ENCODE assay signal across 8 cellular contexts in the genomic region with DNA sequence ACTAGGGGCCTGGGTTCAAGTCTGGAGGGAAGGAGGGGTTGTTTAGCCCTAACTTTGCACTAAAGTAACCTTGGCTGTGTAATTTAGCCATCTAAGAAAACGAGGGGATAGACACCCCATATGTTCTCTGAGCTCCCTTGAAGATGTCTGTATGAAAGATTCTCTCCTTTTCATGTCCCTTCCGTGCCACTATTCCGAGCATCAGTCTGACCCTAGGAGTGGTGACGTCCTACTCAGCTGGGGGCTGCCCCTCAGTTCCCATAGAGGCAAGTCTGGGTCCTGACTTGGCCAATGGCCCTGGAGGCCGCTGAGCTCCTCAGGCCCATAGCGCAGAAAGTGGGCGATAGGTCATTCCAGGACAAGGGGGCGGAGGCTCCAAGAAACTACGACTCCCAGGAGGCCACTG. TPM values are rescaled to one million over a fixed set of nuclear protein-coding genes. Genes with fewer than 3 reads are reported as not detected.
DNase-seq lines count a peak whose midpoint lies in the region; ATAC-seq and TF ChIP-seq lines count a peak whose summit lies in the region.

No MANE protein-coding gene starts in this region.

- H3K27ac ChIP-seq in right lobe of liver (peak overlapping the region; percentile 51 to 69 (median 69)), tibial nerve (peak overlapping the region; percentile 82 to 96 (median 92))

- 44% methylated on average over 1 of the region's 9 CpGs for WGBS in right lobe of liver (ENCODE audit: insufficient coverage, low coverage, low lambda C conversion rate, missing lambda C conversion rate)
- WGBS in tibial nerve, 2 donors = 22 to 23% methylated on average over 4 to 9 of the region's 9 CpGs

- H3K4me1 Mint-ChIP-seq in activated T-cell treated with anti-CD3 and anti-CD28 coated beads, Interleukin-2, amount 50 U/mL, for 24 hours (ENCODE audit: low read depth) = peaks cover 31% of the 10 kb centered on the region

- no peak for TF ChIP-seq CTCF in astrocyte of the cerebellum (IDR thresholded peaks at IDR 0.05; ENCODE audit: low read depth, low read length, missing control alignments)
- no peak for TF ChIP-seq CTCF in right lobe of liver (IDR thresholded peaks at IDR 0.05)
- no peak for TF ChIP-seq CTCF in tibial nerve (IDR thresholded peaks at IDR 0.05)

- DNase-seq in activated T-cell treated with anti-CD3 and anti-CD28 coated beads, Interleukin-2, amount 50 U/mL, for 24 hours = no peak
- no peak for DNase-seq in activated T-cell treated with anti-CD3 and anti-CD28 coated beads, Interleukin-2, amount 50 U/mL, for 1 hour
- DNase-seq in astrocyte of the cerebellum (ENCODE audit: low read depth) (no peak), right lobe of liver (no peak), tibial nerve (ENCODE audit: low spot score in 2 of 2) (peak in 1 of 2 donors; percentile 8), GM19240 (ENCODE audit: insufficient read length, low spot score) (no peak)

- ATAC-seq in right lobe of liver = no peak
- no peak for ATAC-seq in GM18867 (IDR thresholded peaks at IDR 0.05; ENCODE audit: unreplicated experiment)
- ATAC-seq in GM18858 (IDR thresholded peaks at IDR 0.05; ENCODE audit: unreplicated experiment) = no peak

- peak overlapping the region; percentile 99 for H3K27ac Mint-ChIP-seq in activated T-cell treated with anti-CD3 and anti-CD28 coated beads, Interleukin-2, amount 50 U/mL, for 24 hours

- H3K4me1 ChIP-seq in right lobe of liver (peaks cover 0 to 8% (median 1%) of the 10 kb centered on the region in 4 donors), tibial nerve (peaks cover 0 to 36% (median 5%) of the 10 kb centered on the region in 4 donors)

- no peaks in the 10 kb centered on the region for H3K9me3 ChIP-seq in right lobe of liver
- no peaks in the 10 kb centered on the region for H3K9me3 ChIP-seq in tibial nerve

- intact Hi-C loops in right lobe of liver (cut with DNase I) = loop anchor here in 1 of 2 donors (10.0 kb wide), 1 partner anchor 129 kb away; a partner anchor contains a TSS

- peaks cover 9% of the 10 kb centered on the region for H3K36me3 Mint-ChIP-seq in activated T-cell treated with anti-CD3 and anti-CD28 coated beads, Interleukin-2, amount 50 U/mL, for 24 hours (ENCODE audit: low read depth)

- H3K4me3 Mint-ChIP-seq in activated T-cell treated with anti-CD3 and anti-CD28 coated beads, Interleukin-2, amount 50 U/mL, for 24 hours = peak overlapping the region; percentile 86

- H3K27me3 ChIP-seq in right lobe of liver = no peaks in the 10 kb centered on the region
- no peaks in the 10 kb centered on the region for H3K27me3 ChIP-seq in tibial nerve

- no peak for TF ChIP-seq EP300 in tibial nerve (IDR thresholded peaks at IDR 0.05)

- H3K36me3 ChIP-seq in right lobe of liver (no peaks in the 10 kb centered on the region), tibial nerve (no peaks in the 10 kb centered on the region)

- no peaks in the 10 kb centered on the region for H3K9me3 Mint-ChIP-seq in activated T-cell treated with anti-CD3 and anti-CD28 coated beads, Interleukin-2, amount 50 U/mL, for 24 hours

- H3K4me3 ChIP-seq in astrocyte of the cerebellum (ENCODE audit: low read depth, low read length) = peak overlapping the region; percentile 80
- peak overlapping the region; percentile 25 to 89 (median 41) for H3K4me3 ChIP-seq in right lobe of liver
- peak overlapping the region; percentile 34 to 99 (median 92) for H3K4me3 ChIP-seq in tibial nerve

- TF ChIP-seq POLR2A in right lobe of liver (IDR thresholded peaks at IDR 0.05) (no peak), tibial nerve (IDR thresholded peaks at IDR 0.05) (no peak)

- in situ Hi-C loops in astrocyte of the cerebellum (cut with HindIII; ENCODE audit: low sequenced_read_pairs) = no loop called here

- H3K27me3 Mint-ChIP-seq in activated T-cell treated with anti-CD3 and anti-CD28 coated beads, Interleukin-2, amount 50 U/mL, for 24 hours = no peaks in the 10 kb centered on the region

RNA-seq across cellular contexts. Expression of a gene that starts 0.8 kb away (rescaled TPM):
- total RNA-seq in right lobe of liver (10 to 100 TPM in 1 of 6 experiments, 1 to 10 TPM in 5; 4.5 to 12.0 (median 7.3) TPM), tibial nerve (10 to 100 TPM; 12.9 to 23.2 (median 17.1) TPM)

Comparison
In these comparisons a context has a peak if more than half of its experiments do, and no peak if none do; other contexts are left out.
1. H3K4me3 ChIP-seq: peak in every context shown above with its lines; median percentile 92 in tibial nerve; 80 in astrocyte of the cerebellum; 41 in right lobe of liver.